2 cellular contexts compared by ENCODE assay signal in the genomic region with DNA sequence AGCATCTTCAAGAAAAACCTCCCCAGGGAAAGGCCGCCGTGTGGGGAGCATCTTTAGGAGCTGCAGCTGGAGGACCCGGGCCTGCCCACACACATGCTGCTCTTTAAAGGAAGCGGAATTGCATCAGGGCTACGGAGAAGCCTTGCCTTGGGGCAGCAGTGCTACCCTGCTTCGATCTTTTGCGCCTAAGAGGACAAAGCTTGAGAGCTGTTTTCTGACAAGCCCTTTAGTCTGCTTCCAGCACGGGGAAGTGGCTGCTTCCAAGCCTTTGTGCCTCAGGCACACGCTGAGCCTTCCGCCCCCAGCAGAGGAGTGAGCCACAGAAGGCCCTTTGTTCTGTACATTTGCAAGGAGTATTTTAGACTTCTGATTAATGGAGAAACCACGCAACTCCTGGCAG.
A peak's percentile ranks its signal among the peaks of the same experiment; 100 is the strongest.
TF ChIP-seq lines count a peak whose summit lies in the region.

No MANE protein-coding gene starts in this region.

TF ChIP-seq in IMR-90, 13 proteins besides CTCF, POLR2A, EP300 and RAD21 (continued from another document):
- peak; percentile 40; the same call in 1 of the 2 replicates for TF ChIP-seq BHLHE40 (IDR thresholded peaks at IDR 0.05; ENCODE audit: low read depth, low read length)

TF ChIP-seq in GM12891, 5 proteins besides CTCF, POLR2A, EP300 and RAD21 (continued from another document):
- no peak for TF ChIP-seq TAF1 (IDR thresholded peaks at IDR 0.05; ENCODE audit: low read depth, low read length)
- no peak for TF ChIP-seq POLR2AphosphoS5 (IDR thresholded peaks at IDR 0.05; ENCODE audit: low read depth, low read length)
TF ChIP-seq in GM12891: peak in this region for 0.
